In the genomic region with DNA sequence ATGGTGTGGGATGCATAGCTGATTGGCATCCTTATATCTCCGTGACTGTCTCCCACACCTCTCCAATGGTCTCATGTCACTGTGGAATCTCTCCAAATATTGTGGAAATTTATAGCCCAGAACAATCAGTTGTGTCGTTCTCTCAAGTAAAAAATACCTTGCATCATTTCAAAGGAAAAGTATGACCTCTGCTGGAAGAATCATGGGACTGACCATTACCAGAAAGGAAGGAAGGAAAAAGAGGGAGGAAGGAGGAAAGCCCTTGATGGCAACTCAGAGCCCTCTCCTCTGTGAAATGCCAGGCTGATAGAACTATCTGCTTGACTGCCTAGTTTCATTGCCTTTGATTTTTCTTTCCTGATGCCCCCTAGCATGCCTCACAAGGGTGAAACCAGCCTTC, we compare ENCODE assay signal across 14 cellular contexts.
DNase-seq lines count a peak whose midpoint lies in the region; ATAC-seq and TF ChIP-seq lines count a peak whose summit lies in the region.
"Had no signal": no experiment of that assay in that cellular context is flagged by ENCODE, and none has a peak within 500 bp of the region (broad histone marks: within the 10 kb centered on the region; RNA-seq: fewer than 3 reads in every experiment).

No MANE protein-coding gene starts in this region.

- TF ChIP-seq CTCF in C4-2B (conservative IDR thresholded peaks at IDR 0.05) (peak; percentile 44), choroid plexus epithelial cell (conservative IDR thresholded peaks at IDR 0.05; ENCODE audit: low read depth, low read length) (peak; percentile 21), lower lobe of right lung (IDR thresholded peaks at IDR 0.05) (peak; percentile 23)

- in situ Hi-C loops in KBM-7 (cut with MboI; ENCODE audit: low pct_unique_long_range_greater_than_20kb, low sequenced_read_pairs) = no loop called here

- H3K9me3 ChIP-seq in lower lobe of right lung = no peaks in the 10 kb centered on the region

- ATAC-seq in lower lobe of right lung (no peak), HG03196 (IDR thresholded peaks at IDR 0.05; ENCODE audit: unreplicated experiment) (no peak), HG03025 (IDR thresholded peaks at IDR 0.05; ENCODE audit: low FRiP score, unreplicated experiment) (no peak)
- ATAC-seq: naive thymus-derived CD4-positive, alpha-beta T cell; Right ventricle myocardium inferior had no signal

- H3K36me3 ChIP-seq in lower lobe of right lung = no peaks in the 10 kb centered on the region
- H3K36me3 ChIP-seq: BLaER1 treated with 17β-estradiol and CSF1 and Interleukin-3, amounts not matched to agents 10 nM and 100 nM had no signal

- no peak overlapping the region for H3K4me3 ChIP-seq in choroid plexus epithelial cell (ENCODE audit: low read depth, low read length)
- no peak overlapping the region for H3K4me3 ChIP-seq in lower lobe of right lung
- H3K4me3 ChIP-seq: BLaER1 treated with 17β-estradiol and CSF1 and Interleukin-3, amounts not matched to agents 10 nM and 100 nM had no signal

- H3K4me1 ChIP-seq in lower lobe of right lung = no peaks in the 10 kb centered on the region
- H3K4me1 ChIP-seq: BLaER1 treated with 17β-estradiol and CSF1 and Interleukin-3, amounts not matched to agents 10 nM and 100 nM had no signal

- H3K27ac ChIP-seq in C4-2B (no peak overlapping the region; the same call in 1 of the 2 replicates), lower lobe of right lung (no peak overlapping the region)
- H3K27ac ChIP-seq: BLaER1 treated with 17β-estradiol and CSF1 and Interleukin-3, amounts not matched to agents 10 nM and 100 nM had no signal

- no peaks in the 10 kb centered on the region for H3K27me3 ChIP-seq in lower lobe of right lung (ENCODE audit: low read depth)
- H3K27me3 ChIP-seq: BLaER1 treated with 17β-estradiol and CSF1 and Interleukin-3, amounts not matched to agents 10 nM and 100 nM had no signal

- peak; percentile 3 for DNase-seq in KBM-7
- peak; percentile 9 for DNase-seq in choroid plexus epithelial cell (ENCODE audit: low read depth)
- no peak for DNase-seq in lower lobe of right lung
- DNase-seq in T1000 (lab: John Stamatoyannopoulos, UW) = no peak
- DNase-seq in stimulated activated CD4-positive, alpha-beta T cell treated with anti-CD3 and anti-CD28 coated beads, Interleukin-2, amount 100 ng/mL, for 24 hours = no peak
- DNase-seq: activated T-cell treated with anti-CD3 and anti-CD28 coated beads, Interleukin-2, amount 50 U/mL, for 24 hours; aorta; IMR-90; naive thymus-derived CD4-positive, alpha-beta T cell had no signal

- intact Hi-C loops in lower lobe of right lung (cut with DNase I) = no loop called here

Comparison
In these comparisons a context has a peak if more than half of its experiments do, and no peak if none do; other contexts are left out.
1. DNase-seq: peak in KBM-7 (single experiment) and choroid plexus epithelial cell (single experiment); none in lower lobe of right lung (single experiment), T1000 (single experiment) and stimulated activated CD4-positive, alpha-beta T cell treated with anti-CD3 and anti-CD28 coated beads, Interleukin-2, amount 100 ng/mL, for 24 hours (0 of 2).
2. Peak in every context shown above with its lines, with median percentiles within 50 percentile points of each other: CTCF ChIP-seq.